ENCODE assay signal across 8 cellular contexts in the genomic region with DNA sequence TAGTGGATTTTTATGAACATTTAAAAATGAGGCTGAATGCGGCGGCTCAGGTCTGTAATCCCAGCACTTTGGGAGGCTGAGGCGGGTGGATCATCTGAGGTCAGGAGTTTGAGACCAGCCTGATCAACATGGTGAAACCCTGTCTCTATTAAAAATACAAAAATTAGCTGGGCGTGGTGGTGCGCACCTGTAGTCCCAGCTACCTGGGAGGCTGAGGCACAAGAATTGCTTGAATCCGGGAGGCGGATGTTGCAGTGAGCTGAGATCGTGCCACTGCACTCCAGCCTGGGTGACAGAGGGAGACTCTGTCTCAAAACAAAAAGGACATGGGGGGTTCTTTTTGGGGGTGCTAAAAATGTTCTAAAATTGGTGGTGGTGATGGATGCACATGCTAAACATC. TPM values are rescaled to one million over a fixed set of nuclear protein-coding genes. Genes with fewer than 3 reads are reported as not detected.
DNase-seq lines count a peak whose midpoint lies in the region; ATAC-seq and TF ChIP-seq lines count a peak whose summit lies in the region.
"Not testable (repeated sequence)": the region's sequence is repeated elsewhere in the genome, so short reads cannot be mapped to it uniquely, and the experiment has no call there.

No MANE protein-coding gene starts in this region.

- DNase-seq in GM06990 (ENCODE audit: extremely low read depth, insufficient read length); RWPE1 (ENCODE audit: low spot score); activated T-cell treated with anti-CD3 and anti-CD28 coated beads, Interleukin-2, amount 50 U/mL, for 4 hours; body of pancreas; cardiac muscle cell (ENCODE audit: low read depth in 1 of 2, low spot score in 1 of 2); smooth muscle cell (lab: John Stamatoyannopoulos, UW; ENCODE audit: unreplicated experiment); uterus: not testable (repeated sequence)

- H3K27ac ChIP-seq in RWPE1 (peak overlapping the region; percentile 72), body of pancreas (peak overlapping the region; percentile 45 to 83 (median 71)), cardiac muscle cell (peak overlapping the region; percentile 49), mucosa of rectum (ENCODE audit: low read depth in 2 of 2, low read length in 2 of 2) (peak overlapping the region; percentile 74 to 81), smooth muscle cell (ENCODE audit: low read depth) (peak overlapping the region; percentile 90), uterus (peak overlapping the region; percentile 63 to 67)

- H3K4me3 Mint-ChIP-seq in activated T-cell treated with anti-CD3 and anti-CD28 coated beads, Interleukin-2, amount 50 U/mL, for 4 hours = peak overlapping the region; percentile 71

- H3K4me3 ChIP-seq in GM06990 (replicated peaks; ENCODE audit: low read depth, low read length) (peak overlapping the region; percentile 15), mucosa of rectum (ENCODE audit: low read length in 2 of 2) (peak overlapping the region; percentile 36 to 44), smooth muscle cell (peak overlapping the region; percentile 17)
- not testable (repeated sequence) for H3K4me3 ChIP-seq in body of pancreas, cardiac muscle cell, uterus

- not testable (repeated sequence) for H3K36me3 ChIP-seq in GM06990 (ENCODE audit: control insufficient read depth, insufficient read depth, low read length); body of pancreas (replicated peaks in 1 of 2; ENCODE audit: insufficient read depth in 1 of 2, low read depth in 2 of 2); cardiac muscle cell; mucosa of rectum (ENCODE audit: control insufficient read depth in 2 of 2, insufficient read depth in 2 of 2, low read length in 2 of 2); smooth muscle cell (ENCODE audit: low read depth); uterus

- H3K9ac ChIP-seq in mucosa of rectum (ENCODE audit: low read depth in 1 of 2, low read length in 2 of 2) (peak overlapping the region in 1 of 2 donors; percentile 48), smooth muscle cell (ENCODE audit: low read depth) (peak overlapping the region; percentile 62)

- not testable (repeated sequence) for H4K20me1 ChIP-seq in smooth muscle cell (ENCODE audit: low read depth)

- not testable (repeated sequence) for H3F3A ChIP-seq in smooth muscle cell (ENCODE audit: low read depth)

- TF ChIP-seq POLR2A in body of pancreas (IDR thresholded peaks at IDR 0.05); uterus (IDR thresholded peaks at IDR 0.05): not testable (repeated sequence)

- not testable (repeated sequence) for H3K9me3 Mint-ChIP-seq in activated T-cell treated with anti-CD3 and anti-CD28 coated beads, Interleukin-2, amount 50 U/mL, for 4 hours

- H3K36me3 Mint-ChIP-seq in activated T-cell treated with anti-CD3 and anti-CD28 coated beads, Interleukin-2, amount 50 U/mL, for 4 hours (ENCODE audit: insufficient read depth) = not testable (repeated sequence)

- not testable (repeated sequence) for H3K79me2 ChIP-seq in smooth muscle cell (ENCODE audit: low read depth)

- not testable (repeated sequence) for H3K4me2 ChIP-seq in smooth muscle cell

- not testable (repeated sequence) for TF ChIP-seq CTCF in GM06990 (IDR thresholded peaks at IDR 0.05; ENCODE audit: insufficient read depth, low read length, poor library complexity, severe bottlenecking); RWPE1 (conservative IDR thresholded peaks at IDR 0.05; ENCODE audit: low read depth); body of pancreas (IDR thresholded peaks at IDR 0.05); cardiac muscle cell (IDR thresholded peaks at IDR 0.05; ENCODE audit: low read depth, low read length); smooth muscle cell (IDR thresholded peaks at IDR 0.05; ENCODE audit: borderline replicate concordance, insufficient read depth, poor library complexity, severe bottlenecking); uterus (IDR thresholded peaks at IDR 0.05)

- not testable (repeated sequence) for H2AFZ ChIP-seq in smooth muscle cell (ENCODE audit: low read depth)

- 85 to 90% methylated on average over 3 to 8 of the region's 8 CpGs for WGBS in body of pancreas, 2 donors
- WGBS in smooth muscle cell (ENCODE audit: low lambda C conversion rate) = 76% methylated on average over 8 of the region's 8 CpGs

- CTCF ChIA-PET in RWPE1 (lab: Yijun Ruan, JAX) = not testable (repeated sequence)

- POLR2A ChIA-PET in RWPE1 (lab: Yijun Ruan, JAX; ENCODE audit: low non-redundant PET) = not testable (repeated sequence)

- peaks cover 26% of the 10 kb centered on the region for H3K4me1 ChIP-seq in body of pancreas
- H3K4me1 ChIP-seq in cardiac muscle cell (ENCODE audit: low read depth); mucosa of rectum (ENCODE audit: control insufficient read depth in 2 of 2, insufficient read depth in 2 of 2, low read length in 2 of 2); smooth muscle cell (ENCODE audit: low read depth); uterus: not testable (repeated sequence)

- ATAC-seq in activated T-cell treated with anti-CD3 and anti-CD28 coated beads, Interleukin-2, amount 50 U/mL, for 4 hours; body of pancreas: not testable (repeated sequence)

- not testable (repeated sequence) for H3K9me3 ChIP-seq in body of pancreas; cardiac muscle cell (ENCODE audit: low read depth); mucosa of rectum (ENCODE audit: control insufficient read depth in 2 of 2, low read length in 2 of 2); smooth muscle cell (replicated peaks; ENCODE audit: low read depth); uterus

- not testable (repeated sequence) for H3K27me3 ChIP-seq in GM06990 (replicated peaks; ENCODE audit: control insufficient read depth, insufficient read depth, low read length); body of pancreas; cardiac muscle cell; smooth muscle cell (ENCODE audit: low read depth); uterus
- H3K27me3 ChIP-seq in mucosa of rectum (ENCODE audit: control insufficient read depth in 2 of 2, insufficient read depth in 2 of 2, low read length in 2 of 2) = peaks cover 0 to 22% of the 10 kb centered on the region in 2 donors

- H3K27me3 Mint-ChIP-seq in activated T-cell treated with anti-CD3 and anti-CD28 coated beads, Interleukin-2, amount 50 U/mL, for 4 hours (ENCODE audit: low read depth) = not testable (repeated sequence)

- intact Hi-C loops in body of pancreas (cut with DNase I); uterus (cut with DNase I; ENCODE audit: low total_unique reads): not testable (repeated sequence)

- H3K4me1 Mint-ChIP-seq in activated T-cell treated with anti-CD3 and anti-CD28 coated beads, Interleukin-2, amount 50 U/mL, for 4 hours (ENCODE audit: low read depth) = peaks cover 20% of the 10 kb centered on the region

RNA-seq across cellular contexts. Expression of a gene that starts 16.8 kb away (rescaled TPM):
- total RNA-seq in activated T-cell treated with anti-CD3 and anti-CD28 coated beads, Interleukin-2, amount 50 U/mL, for 4 hours = 1 to 10 TPM; 1.4 to 2.2 (median 1.4) TPM
- total RNA-seq in body of pancreas (1 to 10 TPM; 3.1 to 5.3 TPM), cardiac muscle cell (2.9 and 6.9 TPM in 2 replicates), smooth muscle cell (2.5 and 2.6 TPM in 2 replicates), uterus (1 to 10 TPM; 1.5 to 9.2 (median 5.7) TPM)
- polyA plus RNA-seq in cardiac muscle cell (3.5 and 4.7 TPM in 2 replicates), smooth muscle cell (1.2 and 1.9 TPM in 2 replicates)

RNA-seq across cellular contexts. Expression of a gene that starts 19.2 kb away (rescaled TPM):
- 10 to 100 TPM; 11.8 to 17.8 (median 17.3) TPM for total RNA-seq in activated T-cell treated with anti-CD3 and anti-CD28 coated beads, Interleukin-2, amount 50 U/mL, for 4 hours
- total RNA-seq in body of pancreas = 10 to 100 TPM; 14.3 to 15.5 TPM
- 33.7 and 34.8 TPM in 2 replicates for total RNA-seq in cardiac muscle cell
- polyA plus RNA-seq in cardiac muscle cell = 36.3 and 56.6 TPM in 2 replicates
- total RNA-seq in smooth muscle cell = 25.8 and 42.3 TPM in 2 replicates
- polyA plus RNA-seq in smooth muscle cell = 22.1 and 31.5 TPM in 2 replicates
- 10 to 100 TPM; 27.2 to 40.2 (median 28.2) TPM for total RNA-seq in uterus
